Comparison of ENCODE assay signal across 11 cellular contexts in genomic region chr12:112266473-112266872, GRCh38.
"Had no signal": no experiment of that assay in that cellular context is flagged by ENCODE, and none has a peak within 500 bp of the region (broad histone marks: within the 10 kb centered on the region; RNA-seq: fewer than 3 reads in every experiment).

No MANE protein-coding gene starts in this region.

- H3K4me2 ChIP-seq: GM23338 had no signal

- DNase-seq: GM23248, GOT3, H7, H9, HCEC 1CT, HFFc6 had no signal

- H3K27ac ChIP-seq: GM23248 had no signal

- H2AFZ ChIP-seq: GM23248, GM23338 had no signal

- H3K4me1 Mint-ChIP-seq: GM23338 had no signal

- H3K9ac ChIP-seq: GM23248 had no signal

- H3K27ac Mint-ChIP-seq: GM23338, H9, HFFc6 had no signal

- H3K9me3 ChIP-seq: HAP-1 had no signal

- FAIRE-seq: H1, H54 had no signal

- ATAC-seq: GM23338, HCT116 had no signal

- H3K4me3 ChIP-seq: GM23248, GM23338, HAP-1 had no signal

- H3K4me3 Mint-ChIP-seq: GM23338, H9, HFFc6 had no signal

- H3K4me1 ChIP-seq: HAP-1 had no signal

- H3K9me3 Mint-ChIP-seq: GM23338, H9, HFFc6 had no signal
